Comparison of ENCODE assay signal across 11 cellular contexts in the genomic region with DNA sequence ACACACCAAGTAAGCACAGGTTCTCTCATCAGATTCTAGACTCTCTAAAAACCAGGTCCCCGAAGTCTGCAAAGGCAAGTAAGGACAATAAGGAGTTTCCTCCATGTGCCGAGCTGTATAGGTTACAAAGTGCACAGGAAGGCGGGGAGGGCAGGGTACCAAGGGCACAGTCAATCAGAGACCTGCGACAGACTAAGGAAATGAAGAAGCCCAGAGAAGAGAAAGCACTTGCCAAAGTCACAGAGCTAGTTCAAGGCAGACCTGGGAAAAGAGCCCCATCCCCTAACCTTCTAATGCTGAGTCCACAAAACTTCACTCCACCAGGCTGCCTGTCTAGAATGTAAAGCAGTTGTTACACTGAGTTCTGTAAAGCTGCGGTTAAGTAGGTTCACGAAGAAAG. TPM values are rescaled to one million over a fixed set of nuclear protein-coding genes. Genes with fewer than 3 reads are reported as not detected.
DNase-seq lines count a peak whose midpoint lies in the region; ATAC-seq and TF ChIP-seq lines count a peak whose summit lies in the region.
"Had no signal": no experiment of that assay in that cellular context is flagged by ENCODE, and none has a peak within 500 bp of the region (broad histone marks: within the 10 kb centered on the region; RNA-seq: fewer than 3 reads in every experiment).

No MANE protein-coding gene starts in this region.

- no peaks in the 10 kb centered on the region for H3K27me3 Mint-ChIP-seq in activated T-cell treated with anti-CD3 and anti-CD28 coated beads, Interleukin-2, amount 50 U/mL, for 24 hours
- no peaks in the 10 kb centered on the region for H3K27me3 Mint-ChIP-seq in activated T-helper 2 cell treated with anti-CD3 and anti-CD28 coated beads, Interferon-gamma antibody, Interleukin-2, Interleukin-4, amounts not matched to agents 10 μg/mL and 5 μg/mL and 100 μg/mL, durations not matched to agents 14 hours and 24 hours and 36 hours (ENCODE audit: low read depth)

- H3K27ac ChIP-seq in thoracic aorta: no peak overlapping the region
- H3K27ac ChIP-seq: cardiac muscle cell had no signal

- H3K9me3 ChIP-seq in thoracic aorta: no peaks in the 10 kb centered on the region
- H3K9me3 ChIP-seq: BE2C had no signal

- H3K36me3 ChIP-seq in thoracic aorta: peaks cover 28% of the 10 kb centered on the region

- no peaks in the 10 kb centered on the region for H3K9me3 Mint-ChIP-seq in activated T-cell treated with anti-CD3 and anti-CD28 coated beads, Interleukin-2, amount 50 U/mL, for 24 hours
- no peaks in the 10 kb centered on the region for H3K9me3 Mint-ChIP-seq in activated T-helper 2 cell treated with anti-CD3 and anti-CD28 coated beads, Interferon-gamma antibody, Interleukin-2, Interleukin-4, amounts not matched to agents 10 μg/mL and 5 μg/mL and 100 μg/mL, durations not matched to agents 14 hours and 24 hours and 36 hours

- ATAC-seq in left colon (peak; percentile 57), thoracic aorta (ENCODE audit: insufficient number of reproducible peaks, low FRiP score, low read depth) (no peak), HG02588 (IDR thresholded peaks at IDR 0.05; ENCODE audit: unreplicated experiment) (no peak)

- no peaks in the 10 kb centered on the region for H3K27me3 ChIP-seq in thoracic aorta (replicated peaks; ENCODE audit: insufficient read depth)
- H3K27me3 ChIP-seq: BE2C, cardiac muscle cell had no signal

- H3K27ac Mint-ChIP-seq in activated T-cell treated with anti-CD3 and anti-CD28 coated beads, Interleukin-2, amount 50 U/mL, for 24 hours: peak overlapping the region; percentile 89
- peak overlapping the region; percentile 67 for H3K27ac Mint-ChIP-seq in activated T-helper 2 cell treated with anti-CD3 and anti-CD28 coated beads, Interferon-gamma antibody, Interleukin-2, Interleukin-4, amounts not matched to agents 10 μg/mL and 5 μg/mL and 100 μg/mL, durations not matched to agents 14 hours and 24 hours and 36 hours

- peak overlapping the region; percentile 96 for H3K4me3 Mint-ChIP-seq in activated T-cell treated with anti-CD3 and anti-CD28 coated beads, Interleukin-2, amount 50 U/mL, for 24 hours
- peak overlapping the region; percentile 93 for H3K4me3 Mint-ChIP-seq in activated T-helper 2 cell treated with anti-CD3 and anti-CD28 coated beads, Interferon-gamma antibody, Interleukin-2, Interleukin-4, amounts not matched to agents 10 μg/mL and 5 μg/mL and 100 μg/mL, durations not matched to agents 14 hours and 24 hours and 36 hours (ENCODE audit: low read depth)

- H3K4me1 ChIP-seq in thoracic aorta (ENCODE audit: control insufficient read depth in 1 of 2, low read depth in 2 of 2): peaks cover 10 to 25% of the 10 kb centered on the region in 2 donors
- H3K4me1 ChIP-seq: BE2C had no signal

- intact Hi-C loops in activated T-helper 2 cell treated with anti-CD3 and anti-CD28 coated beads, Interferon-gamma antibody, Interleukin-2, Interleukin-4, amounts not matched to agents 10 μg/mL and 5 μg/mL and 100 μg/mL, durations not matched to agents 14 hours and 24 hours and 36 hours (cut with micrococcal nuclease): no loop called here
- intact Hi-C loops in left colon (cut with DNase I, micrococcal nuclease): no loop called here

- peaks cover 26% of the 10 kb centered on the region for H3K4me1 Mint-ChIP-seq in activated T-cell treated with anti-CD3 and anti-CD28 coated beads, Interleukin-2, amount 50 U/mL, for 24 hours (ENCODE audit: low read depth)
- H3K4me1 Mint-ChIP-seq in activated T-helper 2 cell treated with anti-CD3 and anti-CD28 coated beads, Interferon-gamma antibody, Interleukin-2, Interleukin-4, amounts not matched to agents 10 μg/mL and 5 μg/mL and 100 μg/mL, durations not matched to agents 14 hours and 24 hours and 36 hours (ENCODE audit: low read depth): peaks cover 14% of the 10 kb centered on the region

- peaks cover 60% of the 10 kb centered on the region for H3K36me3 Mint-ChIP-seq in activated T-cell treated with anti-CD3 and anti-CD28 coated beads, Interleukin-2, amount 50 U/mL, for 24 hours (ENCODE audit: low read depth)
- peaks cover 41% of the 10 kb centered on the region for H3K36me3 Mint-ChIP-seq in activated T-helper 2 cell treated with anti-CD3 and anti-CD28 coated beads, Interferon-gamma antibody, Interleukin-2, Interleukin-4, amounts not matched to agents 10 μg/mL and 5 μg/mL and 100 μg/mL, durations not matched to agents 14 hours and 24 hours and 36 hours (ENCODE audit: low read depth)

- DNase-seq in activated T-cell treated with anti-CD3 and anti-CD28 coated beads, Interleukin-2, amount 50 U/mL, for 24 hours: no peak
- DNase-seq in activated T-cell treated with anti-CD3 and anti-CD28 coated beads for 4 hours (no peak), left colon (peak in 1 of 2 donors; percentile 38), thoracic aorta (ENCODE audit: low spot score) (no peak), inferior parietal cortex (ENCODE audit: extremely low spot score) (no peak), HuH-7.5 (ENCODE audit: low spot score) (no peak)
- no peak for DNase-seq in activated T-helper 2 cell treated with anti-CD3 and anti-CD28 coated beads, Interferon-gamma antibody, Interleukin-2, Interleukin-4, amounts not matched to agents 10 μg/mL and 5 μg/mL and 100 μg/mL, durations not matched to agents 14 hours and 24 hours and 36 hours (ENCODE audit: low spot score)
- DNase-seq: BE2C, NCI-H2081 had no signal

- peak overlapping the region; percentile 81 for H3K4me3 ChIP-seq in thoracic aorta

- TF ChIP-seq CTCF in thoracic aorta (IDR thresholded peaks at IDR 0.05): no peak

RNA-seq across cellular contexts. Expression of gene SEC13, which starts 1.7 kb away (rescaled TPM):
- total RNA-seq in activated T-helper 2 cell treated with anti-CD3 and anti-CD28 coated beads, Interferon-gamma antibody, Interleukin-2, Interleukin-4, amounts not matched to agents 10 μg/mL and 5 μg/mL and 100 μg/mL, durations not matched to agents 14 hours and 24 hours and 36 hours: 133 and 136 TPM in 2 replicates
- total RNA-seq in left colon (100 to 1,000 TPM; 107 to 134 TPM), thoracic aorta (100 to 1,000 TPM; 107 to 123 TPM)

RNA-seq across cellular contexts. Expression of gene GHRL, which starts 26.5 kb away (rescaled TPM):
- total RNA-seq in activated T-helper 2 cell treated with anti-CD3 and anti-CD28 coated beads, Interferon-gamma antibody, Interleukin-2, Interleukin-4, amounts not matched to agents 10 μg/mL and 5 μg/mL and 100 μg/mL, durations not matched to agents 14 hours and 24 hours and 36 hours: 0.98 and 2.1 TPM in 2 replicates
- total RNA-seq in left colon (1 to 10 TPM in 1 of 2 donors, under 1 TPM in 1; 0.75 to 1.1 TPM), thoracic aorta (1 to 10 TPM in 1 of 2 donors, under 1 TPM in 1; 0.54 to 3.0 TPM)
